7 cellular contexts compared by ENCODE assay signal in the genomic region with DNA sequence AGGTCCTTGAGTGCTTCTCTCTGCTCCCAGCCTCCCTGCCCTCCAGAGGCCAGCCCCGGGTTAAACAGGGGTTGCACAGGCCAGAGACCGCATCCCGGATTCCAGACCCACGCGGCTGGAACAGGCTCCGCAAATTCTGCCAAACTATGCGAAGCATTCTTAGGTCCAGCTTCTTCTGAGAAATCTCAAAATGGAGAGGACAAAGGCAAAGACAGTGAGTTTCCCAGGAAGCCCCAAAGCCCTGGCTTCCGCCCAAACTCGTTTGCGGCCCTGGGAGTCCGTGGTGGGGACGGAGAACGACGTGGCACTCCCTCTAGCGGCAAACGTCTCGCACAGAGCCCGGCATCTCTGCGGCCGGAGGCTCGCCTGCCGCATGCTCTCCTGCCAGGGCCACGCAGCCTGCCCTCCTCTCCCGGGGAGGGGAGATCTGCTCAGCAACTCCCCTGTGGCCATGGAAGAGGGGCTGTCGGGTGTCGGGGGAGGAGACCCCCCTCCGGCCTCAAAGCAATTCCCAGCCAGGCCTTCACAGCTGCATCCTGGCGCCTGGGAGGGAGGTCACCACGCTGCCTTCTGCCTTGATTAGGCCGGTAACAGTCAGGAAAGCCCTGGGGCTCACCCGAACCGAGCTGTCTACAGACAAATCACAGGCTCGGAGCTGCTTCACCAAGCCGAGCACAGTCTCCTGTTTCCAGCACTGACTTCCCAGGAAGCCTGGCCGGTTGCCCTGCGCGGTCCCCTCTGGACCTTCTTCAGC. TPM values are rescaled to one million over a fixed set of nuclear protein-coding genes. Genes with fewer than 3 reads are reported as not detected.
DNase-seq lines count a peak whose midpoint lies in the region; ATAC-seq and TF ChIP-seq lines count a peak whose summit lies in the region.

No MANE protein-coding gene starts in this region.

- H3K36me3 Mint-ChIP-seq in WTC11 = no peaks in the 10 kb centered on the region

- H3K4me1 Mint-ChIP-seq in WTC11 = peaks cover 8% of the 10 kb centered on the region

- H3K9me3 Mint-ChIP-seq in WTC11 = peaks cover 3% of the 10 kb centered on the region

- peak; percentile 97 for ATAC-seq in WTC11

- H3K27me3 Mint-ChIP-seq in WTC11 (ENCODE audit: low read depth) = peaks cover 38% of the 10 kb centered on the region

- 18 to 25% methylated on average over 32 to 37 of the region's 37 CpGs for WGBS in lower leg skin, 2 donors

- CTCF ChIA-PET in WTC11 (lab: Charles Lee) = interaction anchor here (0.5 to 2.2 kb wide), 12 partner anchors 9 to 214 kb away, joined by 3 to 12 read pairs (median 4); no protein-coding TSS in a partner anchor

- H3K4me3 ChIP-seq in GM12865 (ENCODE audit: low read depth, low read length) = no peak overlapping the region
- peak overlapping the region; percentile 60 for H3K4me3 ChIP-seq in coronary artery
- no peak overlapping the region for H3K4me3 ChIP-seq in lower leg skin (ENCODE audit: low read depth, poor library complexity, severe bottlenecking)

- TF ChIP-seq CTCF in GM12865 (IDR thresholded peaks at IDR 0.05; ENCODE audit: insufficient read depth, low read depth, low read length, missing control alignments) = peak; percentile 93
- TF ChIP-seq CTCF in WTC11 (IDR thresholded peaks at IDR 0.05) = peak; percentile 65
- TF ChIP-seq CTCF in coronary artery (IDR thresholded peaks at IDR 0.05) = peak; percentile 84
- peak in 1 of 3 donors; percentile 43 for TF ChIP-seq CTCF in lower leg skin (IDR thresholded peaks at IDR 0.05)

- H3K27ac ChIP-seq in coronary artery = peak overlapping the region in 1 of 2 donors; percentile 57

- no peak overlapping the region for H3K4me3 Mint-ChIP-seq in WTC11

- peak; percentile 78 for DNase-seq in GM12865 (ENCODE audit: low read depth)
- DNase-seq in H4 (ENCODE audit: low spot score) = peak; percentile 67
- DNase-seq in Kasumi-1 (lab: John Stamatoyannopoulos, UW) = peak; percentile 56 to 58
- peak; percentile 85 for DNase-seq in WTC11 (ENCODE audit: low spot score)
- peak; percentile 79 for DNase-seq in coronary artery (ENCODE audit: low spot score)
- DNase-seq in lower leg skin (ENCODE audit: low spot score in 2 of 2) = peak; percentile 58 to 95
- DNase-seq in stimulated activated CD4-positive, alpha-beta T cell treated with anti-CD3 and anti-CD28 coated beads, Interleukin-4, amount 100 ng/mL, for 4 hours = peak; percentile 31 to 58

- intact Hi-C loops in lower leg skin (cut with DNase I; ENCODE audit: low total_unique reads) = no loop called here

- TF ChIP-seq POLR2A in lower leg skin (IDR thresholded peaks at IDR 0.05) = no peak

- POLR2A ChIA-PET in WTC11 (lab: Charles Lee) = no interaction called here

- H3K27ac Mint-ChIP-seq in WTC11 = no peak overlapping the region

TF ChIP-seq in WTC11, 78 proteins besides CTCF, POLR2A, EP300 and RAD21 (continues in another document):
- TF ChIP-seq, protein P1, sequence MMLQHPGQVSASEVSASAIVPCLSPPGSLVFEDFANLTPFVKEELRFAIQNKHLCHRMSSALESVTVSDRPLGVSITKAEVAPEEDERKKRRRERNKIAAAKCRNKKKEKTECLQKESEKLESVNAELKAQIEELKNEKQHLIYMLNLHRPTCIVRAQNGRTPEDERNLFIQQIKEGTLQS (CRISPR knock-in tag; conservative IDR thresholded peaks at IDR 0.05) = no peak
- TF ChIP-seq, protein P2, sequence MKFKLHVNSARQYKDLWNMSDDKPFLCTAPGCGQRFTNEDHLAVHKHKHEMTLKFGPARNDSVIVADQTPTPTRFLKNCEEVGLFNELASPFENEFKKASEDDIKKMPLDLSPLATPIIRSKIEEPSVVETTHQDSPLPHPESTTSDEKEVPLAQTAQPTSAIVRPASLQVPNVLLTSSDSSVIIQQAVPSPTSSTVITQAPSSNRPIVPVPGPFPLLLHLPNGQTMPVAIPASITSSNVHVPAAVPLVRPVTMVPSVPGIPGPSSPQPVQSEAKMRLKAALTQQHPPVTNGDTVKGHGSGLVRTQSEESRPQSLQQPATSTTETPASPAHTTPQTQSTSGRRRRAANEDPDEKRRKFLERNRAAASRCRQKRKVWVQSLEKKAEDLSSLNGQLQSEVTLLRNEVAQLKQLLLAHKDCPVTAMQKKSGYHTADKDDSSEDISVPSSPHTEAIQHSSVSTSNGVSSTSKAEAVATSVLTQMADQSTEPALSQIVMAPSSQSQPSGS (CRISPR knock-in tag; IDR thresholded peaks at IDR 0.05; ENCODE audit: borderline replicate concordance, low read depth) = no peak
- no peak for TF ChIP-seq HMGA2 (CRISPR knock-in tag; IDR thresholded peaks at IDR 0.05)
- TF ChIP-seq, protein P3, sequence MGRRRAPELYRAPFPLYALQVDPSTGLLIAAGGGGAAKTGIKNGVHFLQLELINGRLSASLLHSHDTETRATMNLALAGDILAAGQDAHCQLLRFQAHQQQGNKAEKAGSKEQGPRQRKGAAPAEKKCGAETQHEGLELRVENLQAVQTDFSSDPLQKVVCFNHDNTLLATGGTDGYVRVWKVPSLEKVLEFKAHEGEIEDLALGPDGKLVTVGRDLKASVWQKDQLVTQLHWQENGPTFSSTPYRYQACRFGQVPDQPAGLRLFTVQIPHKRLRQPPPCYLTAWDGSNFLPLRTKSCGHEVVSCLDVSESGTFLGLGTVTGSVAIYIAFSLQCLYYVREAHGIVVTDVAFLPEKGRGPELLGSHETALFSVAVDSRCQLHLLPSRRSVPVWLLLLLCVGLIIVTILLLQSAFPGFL (CRISPR knock-in tag; IDR thresholded peaks at IDR 0.05; ENCODE audit: borderline replicate concordance) = no peak
- no peak for TF ChIP-seq NFYB (CRISPR knock-in tag; conservative IDR thresholded peaks at IDR 0.05; ENCODE audit: low read depth)
- TF ChIP-seq SMAD3 (CRISPR knock-in tag; IDR thresholded peaks at IDR 0.05; ENCODE audit: borderline replicate concordance) = no peak
- TF ChIP-seq, protein P4, sequence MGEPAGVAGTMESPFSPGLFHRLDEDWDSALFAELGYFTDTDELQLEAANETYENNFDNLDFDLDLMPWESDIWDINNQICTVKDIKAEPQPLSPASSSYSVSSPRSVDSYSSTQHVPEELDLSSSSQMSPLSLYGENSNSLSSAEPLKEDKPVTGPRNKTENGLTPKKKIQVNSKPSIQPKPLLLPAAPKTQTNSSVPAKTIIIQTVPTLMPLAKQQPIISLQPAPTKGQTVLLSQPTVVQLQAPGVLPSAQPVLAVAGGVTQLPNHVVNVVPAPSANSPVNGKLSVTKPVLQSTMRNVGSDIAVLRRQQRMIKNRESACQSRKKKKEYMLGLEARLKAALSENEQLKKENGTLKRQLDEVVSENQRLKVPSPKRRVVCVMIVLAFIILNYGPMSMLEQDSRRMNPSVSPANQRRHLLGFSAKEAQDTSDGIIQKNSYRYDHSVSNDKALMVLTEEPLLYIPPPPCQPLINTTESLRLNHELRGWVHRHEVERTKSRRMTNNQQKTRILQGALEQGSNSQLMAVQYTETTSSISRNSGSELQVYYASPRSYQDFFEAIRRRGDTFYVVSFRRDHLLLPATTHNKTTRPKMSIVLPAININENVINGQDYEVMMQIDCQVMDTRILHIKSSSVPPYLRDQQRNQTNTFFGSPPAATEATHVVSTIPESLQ (CRISPR knock-in tag; IDR thresholded peaks at IDR 0.05) = no peak
- TF ChIP-seq, protein P5, sequence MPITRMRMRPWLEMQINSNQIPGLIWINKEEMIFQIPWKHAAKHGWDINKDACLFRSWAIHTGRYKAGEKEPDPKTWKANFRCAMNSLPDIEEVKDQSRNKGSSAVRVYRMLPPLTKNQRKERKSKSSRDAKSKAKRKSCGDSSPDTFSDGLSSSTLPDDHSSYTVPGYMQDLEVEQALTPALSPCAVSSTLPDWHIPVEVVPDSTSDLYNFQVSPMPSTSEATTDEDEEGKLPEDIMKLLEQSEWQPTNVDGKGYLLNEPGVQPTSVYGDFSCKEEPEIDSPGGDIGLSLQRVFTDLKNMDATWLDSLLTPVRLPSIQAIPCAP (CRISPR knock-in tag; IDR thresholded peaks at IDR 0.05) = no peak
- peak; percentile 64; the same call in 1 of the 2 replicates for TF ChIP-seq ETV6 (CRISPR knock-in tag; IDR thresholded peaks at IDR 0.05)
- peak; percentile 71 for TF ChIP-seq NR2C2 (CRISPR knock-in tag; IDR thresholded peaks at IDR 0.05)
- no peak for TF ChIP-seq ZNF263 (CRISPR knock-in tag; IDR thresholded peaks at IDR 0.05; ENCODE audit: low read depth)
- no peak for TF ChIP-seq ZNF121 (CRISPR knock-in tag; IDR thresholded peaks at IDR 0.05)
- TF ChIP-seq ZNF416 (CRISPR knock-in tag; IDR thresholded peaks at IDR 0.05) = no peak
- TF ChIP-seq ELF4 (CRISPR knock-in tag; IDR thresholded peaks at IDR 0.05; ENCODE audit: low read depth) = no peak
- no peak for TF ChIP-seq ZNF317 (CRISPR knock-in tag; IDR thresholded peaks at IDR 0.05; ENCODE audit: borderline replicate concordance, low read depth)
- no peak for TF ChIP-seq JAZF1 (CRISPR knock-in tag; IDR thresholded peaks at IDR 0.05)
- TF ChIP-seq, protein P6, sequence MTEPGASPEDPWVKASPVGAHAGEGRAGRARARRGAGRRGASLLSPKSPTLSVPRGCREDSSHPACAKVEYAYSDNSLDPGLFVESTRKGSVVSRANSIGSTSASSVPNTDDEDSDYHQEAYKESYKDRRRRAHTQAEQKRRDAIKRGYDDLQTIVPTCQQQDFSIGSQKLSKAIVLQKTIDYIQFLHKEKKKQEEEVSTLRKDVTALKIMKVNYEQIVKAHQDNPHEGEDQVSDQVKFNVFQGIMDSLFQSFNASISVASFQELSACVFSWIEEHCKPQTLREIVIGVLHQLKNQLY (CRISPR knock-in tag; IDR thresholded peaks at IDR 0.05) = no peak
- TF ChIP-seq, protein P7, sequence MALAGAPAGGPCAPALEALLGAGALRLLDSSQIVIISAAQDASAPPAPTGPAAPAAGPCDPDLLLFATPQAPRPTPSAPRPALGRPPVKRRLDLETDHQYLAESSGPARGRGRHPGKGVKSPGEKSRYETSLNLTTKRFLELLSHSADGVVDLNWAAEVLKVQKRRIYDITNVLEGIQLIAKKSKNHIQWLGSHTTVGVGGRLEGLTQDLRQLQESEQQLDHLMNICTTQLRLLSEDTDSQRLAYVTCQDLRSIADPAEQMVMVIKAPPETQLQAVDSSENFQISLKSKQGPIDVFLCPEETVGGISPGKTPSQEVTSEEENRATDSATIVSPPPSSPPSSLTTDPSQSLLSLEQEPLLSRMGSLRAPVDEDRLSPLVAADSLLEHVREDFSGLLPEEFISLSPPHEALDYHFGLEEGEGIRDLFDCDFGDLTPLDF (CRISPR knock-in tag; IDR thresholded peaks at IDR 0.05) = peak; percentile 66; the same call in 1 of the 2 replicates

RNA-seq across cellular contexts. Expression of a gene that starts 33.4 kb away (rescaled TPM):
- 1.8 and 2.1 TPM in 2 replicates for total RNA-seq in H4 (2014; rRNA removed; shearing (Covaris generic))
- total RNA-seq in WTC11 (2021) (6.8 to 7.3 TPM (median 7.1 TPM) in 3 replicates), lower leg skin (10 to 100 TPM; 10.1 to 27.3 (median 15.7) TPM)
